Comparison of ENCODE assay signal across 14 cellular contexts in genomic region chr21:42012763-42013329, GRCh38. TPM values are rescaled to one million over a fixed set of nuclear protein-coding genes. Genes with fewer than 3 reads are reported as not detected.
DNase-seq lines count a peak whose midpoint lies in the region; ATAC-seq lines count a peak whose summit lies in the region.
"Had no signal": no experiment of that assay in that cellular context is flagged by ENCODE, and none has a peak within 500 bp of the region (broad histone marks: within the 10 kb centered on the region; RNA-seq: fewer than 3 reads in every experiment).

No MANE protein-coding gene starts in this region.

- no peaks in the 10 kb centered on the region for H3K9me3 Mint-ChIP-seq in activated CD8-positive, alpha-beta memory T cell treated with anti-CD3 and anti-CD28 coated beads, Interleukin-2, amount 10 ng/mL, durations not matched to agents 7 days and 5 days (ENCODE audit: low read depth)
- H3K9me3 Mint-ChIP-seq in central memory CD8-positive, alpha-beta T cell: no peaks in the 10 kb centered on the region
- H3K9me3 Mint-ChIP-seq in stimulated activated effector memory CD8-positive, alpha-beta T cell treated with anti-CD3 and anti-CD28 coated beads, Interleukin-12 subunit alpha, Interleukin-12 subunit beta, amount 100 ng/mL, for 72 hours: no peaks in the 10 kb centered on the region

- peaks cover 4% of the 10 kb centered on the region for H3K36me3 Mint-ChIP-seq in activated CD8-positive, alpha-beta memory T cell treated with anti-CD3 and anti-CD28 coated beads, Interleukin-2, amount 10 ng/mL, durations not matched to agents 7 days and 5 days
- H3K36me3 Mint-ChIP-seq in central memory CD8-positive, alpha-beta T cell (ENCODE audit: insufficient read depth): peaks cover 14% of the 10 kb centered on the region
- peaks cover 31% of the 10 kb centered on the region for H3K36me3 Mint-ChIP-seq in stimulated activated effector memory CD8-positive, alpha-beta T cell treated with anti-CD3 and anti-CD28 coated beads, Interleukin-12 subunit alpha, Interleukin-12 subunit beta, amount 100 ng/mL, for 72 hours

- peaks cover 23% of the 10 kb centered on the region for H3K27me3 Mint-ChIP-seq in activated CD8-positive, alpha-beta memory T cell treated with anti-CD3 and anti-CD28 coated beads, Interleukin-2, amount 10 ng/mL, durations not matched to agents 7 days and 5 days
- no peaks in the 10 kb centered on the region for H3K27me3 Mint-ChIP-seq in central memory CD8-positive, alpha-beta T cell

- ATAC-seq in activated CD8-positive, alpha-beta memory T cell treated with anti-CD3 and anti-CD28 coated beads, Interleukin-2, amount 10 ng/mL, durations not matched to agents 7 days and 5 days: no peak
- no peak for ATAC-seq in central memory CD8-positive, alpha-beta T cell (replicated peaks; ENCODE audit: extremely low read depth, poor library complexity, severe bottlenecking)
- ATAC-seq in stimulated activated effector memory CD8-positive, alpha-beta T cell treated with anti-CD3 and anti-CD28 coated beads, Interleukin-12 subunit alpha, Interleukin-12 subunit beta, amount 100 ng/mL, for 72 hours: no peak
- no peak for ATAC-seq in GM18511 (IDR thresholded peaks at IDR 0.05; ENCODE audit: unreplicated experiment)
- ATAC-seq: activated T-cell treated with anti-CD3 and anti-CD28 coated beads, Interleukin-2, amount 50 U/mL, for 72 hours had no signal

- H3K4me3 Mint-ChIP-seq in activated CD8-positive, alpha-beta memory T cell treated with anti-CD3 and anti-CD28 coated beads, Interleukin-2, amount 10 ng/mL, durations not matched to agents 7 days and 5 days: no peak overlapping the region
- H3K4me3 Mint-ChIP-seq in central memory CD8-positive, alpha-beta T cell: peak overlapping the region; percentile 74
- H3K4me3 Mint-ChIP-seq in stimulated activated effector memory CD8-positive, alpha-beta T cell treated with anti-CD3 and anti-CD28 coated beads, Interleukin-12 subunit alpha, Interleukin-12 subunit beta, amount 100 ng/mL, for 72 hours: peak overlapping the region; percentile 68

- CTCF ChIA-PET in activated CD8-positive, alpha-beta memory T cell treated with anti-CD3 and anti-CD28 coated beads, Interleukin-2, amount 10 ng/mL, durations not matched to agents 7 days and 5 days (lab: Charles Lee): interaction anchor here (1.7 kb wide), 1 partner anchor 10 kb away, joined by 5 read pairs; no protein-coding TSS in a partner anchor

- peak; percentile 37 for DNase-seq in activated CD8-positive, alpha-beta memory T cell treated with anti-CD3 and anti-CD28 coated beads, Interleukin-2, amount 10 ng/mL, durations not matched to agents 7 days and 5 days
- no peak for DNase-seq in activated CD8-positive, alpha-beta memory T cell treated with anti-CD3 and anti-CD28 coated beads, Interleukin-2, amount 50 U/mL, for 4 hours
- peak; percentile 55 for DNase-seq in NCI-H187 (lab: John Stamatoyannopoulos, UW)
- no peak for DNase-seq in central memory CD8-positive, alpha-beta T cell (ENCODE audit: low spot score in 2 of 2)
- no peak for DNase-seq in stimulated activated effector memory CD8-positive, alpha-beta T cell treated with anti-CD3 and anti-CD28 coated beads, Interleukin-12 subunit alpha, Interleukin-12 subunit beta, amount 100 ng/mL, for 72 hours (ENCODE audit: low spot score in 2 of 2)
- DNase-seq in RPMI8226: no peak
- no peak for DNase-seq in NOMO-1 treated with DMSO at 0.1 percent for 48 hours (lab: John Stamatoyannopoulos, UW; ENCODE audit: unreplicated experiment)
- DNase-seq: activated T-cell treated with anti-CD3 and anti-CD28 coated beads, Interleukin-2, amount 50 U/mL, for 72 hours; DND-41; effector CD8-positive, alpha-beta T cell; stimulated activated CD4-positive, alpha-beta T cell treated with anti-CD3 and anti-CD28 coated beads, Interleukin-1b, Interleukin-23, amount 100 ng/mL, for 48 hours had no signal

- no peak overlapping the region for H3K27ac Mint-ChIP-seq in activated CD8-positive, alpha-beta memory T cell treated with anti-CD3 and anti-CD28 coated beads, Interleukin-2, amount 10 ng/mL, durations not matched to agents 7 days and 5 days
- H3K27ac Mint-ChIP-seq in central memory CD8-positive, alpha-beta T cell (ENCODE audit: low read depth): no peak overlapping the region
- H3K27ac Mint-ChIP-seq in stimulated activated effector memory CD8-positive, alpha-beta T cell treated with anti-CD3 and anti-CD28 coated beads, Interleukin-12 subunit alpha, Interleukin-12 subunit beta, amount 100 ng/mL, for 72 hours: no peak overlapping the region
- H3K27ac Mint-ChIP-seq: activated T-cell treated with anti-CD3 and anti-CD28 coated beads, Interleukin-2, amount 50 U/mL, for 72 hours had no signal

- peaks cover 8% of the 10 kb centered on the region for H3K4me1 Mint-ChIP-seq in activated CD8-positive, alpha-beta memory T cell treated with anti-CD3 and anti-CD28 coated beads, Interleukin-2, amount 10 ng/mL, durations not matched to agents 7 days and 5 days
- H3K4me1 Mint-ChIP-seq in central memory CD8-positive, alpha-beta T cell: no peaks in the 10 kb centered on the region
- H3K4me1 Mint-ChIP-seq in stimulated activated effector memory CD8-positive, alpha-beta T cell treated with anti-CD3 and anti-CD28 coated beads, Interleukin-12 subunit alpha, Interleukin-12 subunit beta, amount 100 ng/mL, for 72 hours: peaks cover 8% of the 10 kb centered on the region

RNA-seq across cellular contexts. Expression of gene ZBTB21, which starts 2.7 kb away (rescaled TPM):
- 10 to 100 TPM; 14.2 to 16.3 TPM for total RNA-seq in activated CD8-positive, alpha-beta memory T cell treated with anti-CD3 and anti-CD28 coated beads, Interleukin-2, amount 10 ng/mL, durations not matched to agents 7 days and 5 days

RNA-seq across cellular contexts. Expression of gene UMODL1, which starts 58.3 kb away (rescaled TPM):
- total RNA-seq in activated CD8-positive, alpha-beta memory T cell treated with anti-CD3 and anti-CD28 coated beads, Interleukin-2, amount 10 ng/mL, durations not matched to agents 7 days and 5 days: under 1 TPM in 1 of 2 experiments, not detected in 1; 0.05 TPM
- total RNA-seq: fibroblast of villous mesenchyme, mucosa of gallbladder had no signal

RNA-seq across cellular contexts. Expression of gene C2CD2, which starts 59.0 kb away (rescaled TPM):
- total RNA-seq in activated CD8-positive, alpha-beta memory T cell treated with anti-CD3 and anti-CD28 coated beads, Interleukin-2, amount 10 ng/mL, durations not matched to agents 7 days and 5 days: 10 to 100 TPM in 1 of 2 experiments, 1 to 10 TPM in 1; 6.4 to 10.7 TPM

Comparison
In these comparisons a context has a peak if more than half of its experiments do, and no peak if none do; other contexts are left out.
1. DNase-seq: peak in activated CD8-positive, alpha-beta memory T cell treated with anti-CD3 and anti-CD28 coated beads, Interleukin-2, amount 10 ng/mL, durations not matched to agents 7 days and 5 days (single experiment) and NCI-H187 (2 of 2); none in activated CD8-positive, alpha-beta memory T cell treated with anti-CD3 and anti-CD28 coated beads, Interleukin-2, amount 50 U/mL, for 4 hours (single experiment), central memory CD8-positive, alpha-beta T cell (0 of 2), stimulated activated effector memory CD8-positive, alpha-beta T cell treated with anti-CD3 and anti-CD28 coated beads, Interleukin-12 subunit alpha, Interleukin-12 subunit beta, amount 100 ng/mL, for 72 hours (0 of 2), RPMI8226 (single experiment) and NOMO-1 treated with DMSO at 0.1 percent for 48 hours (single experiment).